Comparison of ENCODE assay signal across 18 cellular contexts in the genomic region with DNA sequence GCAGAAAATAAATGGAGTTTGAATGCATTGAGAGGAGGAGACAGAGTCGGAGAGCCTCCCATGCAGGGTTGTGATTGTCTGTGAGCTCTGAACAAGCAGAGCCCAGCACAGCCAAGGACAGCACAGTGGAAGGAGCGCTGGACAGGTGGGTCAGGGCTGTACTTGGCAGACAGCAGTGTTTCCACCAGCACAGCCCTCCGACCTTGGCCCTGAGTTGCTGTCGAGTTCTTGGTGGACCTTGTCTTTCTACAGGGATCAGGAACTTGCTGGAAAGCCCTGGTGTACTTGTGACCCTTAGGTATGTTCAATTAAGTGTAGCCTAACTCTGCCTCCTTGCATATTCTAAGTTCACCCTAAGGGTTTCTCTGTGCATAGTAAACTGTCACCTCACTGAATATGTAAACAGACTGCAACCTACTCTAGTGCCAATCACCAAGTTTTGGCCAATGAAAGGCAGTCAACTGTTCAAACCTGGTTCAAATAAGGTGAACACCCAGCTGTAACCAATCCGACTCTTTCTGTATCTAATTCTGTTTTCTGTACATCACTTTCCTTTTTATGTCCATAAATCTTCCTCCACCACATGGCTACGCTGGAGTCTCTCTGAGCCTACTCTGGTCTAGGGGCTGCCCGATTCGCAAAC.
DNase-seq lines count a peak whose midpoint lies in the region; ATAC-seq and TF ChIP-seq lines count a peak whose summit lies in the region.
"Had no signal": no experiment of that assay in that cellular context is flagged by ENCODE, and none has a peak within 500 bp of the region (broad histone marks: within the 10 kb centered on the region; RNA-seq: fewer than 3 reads in every experiment).

No MANE protein-coding gene starts in this region.

- no peak for ATAC-seq in gastrocnemius medialis
- ATAC-seq in natural killer cell treated with Interleukin-12 subunit alpha and Interleukin-12 subunit beta and Interleukin-15 and Interleukin-18, amount 100 ng/mL, for 72 hours, result no peak
- ATAC-seq in HG02938 (IDR thresholded peaks at IDR 0.05; ENCODE audit: unreplicated experiment), result no peak
- ATAC-seq: A549, PC-3 had no signal

- peak overlapping the region in 1 of 2 experiments; percentile 28 for H3K18ac ChIP-seq in mesenchymal stem cell (ENCODE audit: low read depth in 1 of 2, low read length in 2 of 2)

- no peaks in the 10 kb centered on the region for H3K36me3 Mint-ChIP-seq in endothelial cell (ENCODE audit: low read depth, unreplicated experiment)
- H3K36me3 Mint-ChIP-seq in natural killer cell treated with Interleukin-12 subunit alpha and Interleukin-12 subunit beta and Interleukin-15 and Interleukin-18, amount 100 ng/mL, for 72 hours, result no peaks in the 10 kb centered on the region

- no peak for TF ChIP-seq CTCF in endothelial cell (IDR thresholded peaks at IDR 0.05; ENCODE audit: unreplicated experiment)
- TF ChIP-seq CTCF in gastrocnemius medialis (IDR thresholded peaks at IDR 0.05 in 4 of 5, conservative IDR thresholded peaks at IDR 0.05 in 1 of 5), result no peak

- no peaks in the 10 kb centered on the region for H3K9me3 ChIP-seq in mesenchymal stem cell (ENCODE audit: control insufficient read depth, low read length)
- H3K9me3 ChIP-seq in gastrocnemius medialis, result no peaks in the 10 kb centered on the region
- H3K9me3 ChIP-seq: A549, SJCRH30 had no signal

- no peak overlapping the region for H2BK120ac ChIP-seq in mesenchymal stem cell (ENCODE audit: low read depth, low read length)

- H3K4me1 Mint-ChIP-seq in endothelial cell (ENCODE audit: unreplicated experiment), result peaks cover 10% of the 10 kb centered on the region
- no peaks in the 10 kb centered on the region for H3K4me1 Mint-ChIP-seq in natural killer cell treated with Interleukin-12 subunit alpha and Interleukin-12 subunit beta and Interleukin-15 and Interleukin-18, amount 100 ng/mL, for 72 hours (ENCODE audit: low read depth in 2 of 2)

- H2AFZ ChIP-seq in mesenchymal stem cell (ENCODE audit: low read depth, low read length), result no peak overlapping the region

- peak overlapping the region; percentile 33 to 57 for H2BK12ac ChIP-seq in mesenchymal stem cell (ENCODE audit: low read length in 2 of 2)

- no peak for TF ChIP-seq POLR2A in gastrocnemius medialis (IDR thresholded peaks at IDR 0.05)

- H3K4me3 Mint-ChIP-seq in endothelial cell (ENCODE audit: unreplicated experiment), result peak overlapping the region; percentile 16
- no peak overlapping the region for H3K4me3 Mint-ChIP-seq in natural killer cell treated with Interleukin-12 subunit alpha and Interleukin-12 subunit beta and Interleukin-15 and Interleukin-18, amount 100 ng/mL, for 72 hours
- H3K4me3 Mint-ChIP-seq: HFFc6 had no signal

- H2BK5ac ChIP-seq in mesenchymal stem cell (ENCODE audit: low read depth, low read length, poor library complexity, severe bottlenecking), result no peak overlapping the region

- H3K27me3 ChIP-seq in mesenchymal stem cell (ENCODE audit: control insufficient read depth in 1 of 2, insufficient read depth in 1 of 2, low read length in 2 of 2) (peaks cover 0 to 14% of the 10 kb centered on the region in 2 experiments), gastrocnemius medialis (no peaks in the 10 kb centered on the region)

- H3K4ac ChIP-seq in mesenchymal stem cell (ENCODE audit: low read depth in 1 of 2, low read length in 2 of 2), result peak overlapping the region in 1 of 2 experiments; percentile 24

- H2BK15ac ChIP-seq in mesenchymal stem cell (ENCODE audit: low read depth, poor library complexity, severe bottlenecking), result no peak overlapping the region

- 84% methylated on average over 5 of the region's 8 CpGs for WGBS in mesenchymal stem cell

- H3K9ac ChIP-seq in mesenchymal stem cell (ENCODE audit: low read length), result no peak overlapping the region

- no peak overlapping the region for H3K23ac ChIP-seq in mesenchymal stem cell (ENCODE audit: low read length in 2 of 2)

- no peaks in the 10 kb centered on the region for H3K36me3 ChIP-seq in mesenchymal stem cell (ENCODE audit: control insufficient read depth in 1 of 2, insufficient read depth in 2 of 2, low read depth in 1 of 2, low read length in 2 of 2)
- no peaks in the 10 kb centered on the region for H3K36me3 ChIP-seq in gastrocnemius medialis
- H3K36me3 ChIP-seq: SJCRH30 had no signal

- peak overlapping the region; percentile 34 for H4K91ac ChIP-seq in mesenchymal stem cell (ENCODE audit: low read length)

- intact Hi-C loops in gastrocnemius medialis (cut with DNase I; ENCODE audit: low total_unique reads), result no loop called here

- no peak overlapping the region for H3K14ac ChIP-seq in mesenchymal stem cell (ENCODE audit: low read length in 2 of 2)

- peak; percentile 36 for DNase-seq in NCI-H82 treated with DMSO at 0.1 percent for 48 hours (lab: John Stamatoyannopoulos, UW; ENCODE audit: unreplicated experiment)
- no peak for DNase-seq in endothelial cell (ENCODE audit: low spot score)
- no peak for DNase-seq in mesenchymal stem cell
- no peak for DNase-seq in gastrocnemius medialis
- no peak for DNase-seq in natural killer cell treated with Interleukin-12 subunit alpha and Interleukin-12 subunit beta and Interleukin-15 and Interleukin-18, amount 100 ng/mL, for 72 hours (ENCODE audit: low spot score)
- DNase-seq in stimulated activated CD4-positive, alpha-beta T cell treated with anti-CD3 and anti-CD28 coated beads, Interleukin-15, amount 100 ng/mL, for 24 hours, result no peak
- no peak for DNase-seq in activated naive CD4-positive, alpha-beta T cell (lab: John Stamatoyannopoulos, UW)
- DNase-seq: C1 segment of cervical spinal cord, GF-D8, HFFc6, NCI-H1105 treated with DMSO at 0.1 percent for 48 hours, NCI-H187 treated with DMSO at 0.1 percent for 48 hours, NCI-H446, NCI-H69, PC-3, SJCRH30 had no signal

- H3K79me1 ChIP-seq in mesenchymal stem cell (replicated peaks; ENCODE audit: low read length, poor library complexity, severe bottlenecking), result no peaks in the 10 kb centered on the region

- H3K4me3 ChIP-seq in mesenchymal stem cell (ENCODE audit: insufficient read depth in 1 of 2, low read depth in 1 of 2, low read length in 2 of 2), result no peak overlapping the region
- no peak overlapping the region for H3K4me3 ChIP-seq in gastrocnemius medialis
- H3K4me3 ChIP-seq: A549, SJCRH30 had no signal

- H3K4me1 ChIP-seq in mesenchymal stem cell (ENCODE audit: control insufficient read depth, insufficient read depth, low read depth, low read length), result peaks cover 12% of the 10 kb centered on the region
- peaks cover 39 to 40% of the 10 kb centered on the region in 2 donors for H3K4me1 ChIP-seq in gastrocnemius medialis

- no peak overlapping the region for H3K27ac Mint-ChIP-seq in endothelial cell (ENCODE audit: unreplicated experiment)
- H3K27ac Mint-ChIP-seq in natural killer cell treated with Interleukin-12 subunit alpha and Interleukin-12 subunit beta and Interleukin-15 and Interleukin-18, amount 100 ng/mL, for 72 hours, result no peak overlapping the region
- H3K27ac Mint-ChIP-seq: HFFc6 had no signal

- in situ Hi-C loops in gastrocnemius medialis (cut with MboI; ENCODE audit: low sequenced_read_pairs in 4 of 4), result loop anchor here in 3 of 4 donors (5.0 to 10.0 kb wide), 2 partner anchors 165 to 168 kb away; no protein-coding TSS in a partner anchor

- H3K27ac ChIP-seq in mesenchymal stem cell (ENCODE audit: low read length, poor library complexity, severe bottlenecking) (no peak overlapping the region), gastrocnemius medialis (peak overlapping the region; percentile 2 to 59 (median 43))
- H3K27ac ChIP-seq: SJCRH30 had no signal

- no peak overlapping the region for H2AK5ac ChIP-seq in mesenchymal stem cell (ENCODE audit: low read length, severe bottlenecking)

- no peaks in the 10 kb centered on the region for H3K9me3 Mint-ChIP-seq in endothelial cell (ENCODE audit: unreplicated experiment)
- no peaks in the 10 kb centered on the region for H3K9me3 Mint-ChIP-seq in natural killer cell treated with Interleukin-12 subunit alpha and Interleukin-12 subunit beta and Interleukin-15 and Interleukin-18, amount 100 ng/mL, for 72 hours
- H3K9me3 Mint-ChIP-seq: HFFc6 had no signal

- peaks cover 9% of the 10 kb centered on the region for H3K27me3 Mint-ChIP-seq in endothelial cell (ENCODE audit: unreplicated experiment)
- H3K27me3 Mint-ChIP-seq in natural killer cell treated with Interleukin-12 subunit alpha and Interleukin-12 subunit beta and Interleukin-15 and Interleukin-18, amount 100 ng/mL, for 72 hours, result peaks cover 16 to 17% of the 10 kb centered on the region in 2 donors

- no peak overlapping the region for H4K8ac ChIP-seq in mesenchymal stem cell (ENCODE audit: low read length)

- H3K4me2 ChIP-seq in mesenchymal stem cell (ENCODE audit: low read length, poor library complexity, severe bottlenecking), result no peak overlapping the region
- H3K4me2 ChIP-seq: A549 had no signal
